In the genomic region with DNA sequence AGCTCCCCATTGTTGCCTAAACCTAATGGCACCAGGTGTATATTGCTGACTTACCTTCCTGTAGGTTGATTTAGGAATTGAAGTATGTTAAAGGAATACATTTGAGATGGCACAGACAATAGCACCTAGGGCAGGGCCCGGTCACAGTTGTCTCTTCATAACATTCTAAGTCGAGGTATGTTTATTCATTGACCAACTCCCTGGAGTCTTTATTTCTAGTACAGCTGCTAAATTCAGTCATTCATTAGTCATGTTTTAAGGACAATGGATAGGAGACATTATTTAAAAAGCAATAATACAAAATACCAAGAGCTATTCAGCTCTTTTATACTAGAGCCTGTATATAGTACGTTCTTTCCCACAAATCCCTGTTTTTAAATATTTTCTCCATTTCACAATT, we compare ENCODE assay signal across 5 cellular contexts.
"Had no signal": no experiment of that assay in that cellular context is flagged by ENCODE, and none has a peak within 500 bp of the region (broad histone marks: within the 10 kb centered on the region; RNA-seq: fewer than 3 reads in every experiment).

No MANE protein-coding gene starts in this region.

- H3K4me1 ChIP-seq: HAP-1 had no signal

- H3K36me3 ChIP-seq: HAP-1 had no signal

- H2AFZ ChIP-seq: GM23338 had no signal

- H3K27ac ChIP-seq: HL-60 had no signal

- H3K9me3 ChIP-seq: HAP-1 had no signal

- H3K4me2 ChIP-seq: GM23338 had no signal

- H3K4me3 ChIP-seq: GM23338, HAP-1 had no signal

- DNase-seq: HFFc6, KBM-7 had no signal
